8 cellular contexts compared by ENCODE assay signal in genomic region chr2:156332452-156333273, GRCh38. TPM values are rescaled to one million over a fixed set of nuclear protein-coding genes. Genes with fewer than 3 reads are reported as not detected.
A peak's percentile ranks its signal among the peaks of the same experiment; 100 is the strongest.
DNase-seq lines count a peak whose midpoint lies in the region; ATAC-seq, FAIRE-seq and TF ChIP-seq lines count a peak whose summit lies in the region.

Gene NR4A2 (minus strand): TSS chr2:156332721. CDS start chr2:156330186, 2,535 bp downstream.

- H3K4me1 ChIP-seq in A673 (ENCODE audit: insufficient read depth, low read length, poor library complexity, severe bottlenecking) (peaks cover 20% of the 10 kb centered on the region), keratinocyte (ENCODE audit: control insufficient read depth, extremely low read depth, insufficient read depth, low read length) (peaks cover 7% of the 10 kb centered on the region)

- peak within 1 kb of the TSS; percentile 87 for H3K4me2 ChIP-seq in keratinocyte (ENCODE audit: control insufficient read depth, extremely low read depth, insufficient read depth, low read depth, low read length)

- peak within 1 kb of the TSS; percentile 94 for H2AFZ ChIP-seq in keratinocyte (ENCODE audit: control insufficient read depth, low read length)

- CTCF ChIA-PET in A673 (lab: Charles Lee): no interaction called here

- peak within 1 kb of the TSS; percentile 79 for H3K4me3 ChIP-seq in A673 (ENCODE audit: low read depth, low read length, poor library complexity, severe bottlenecking)
- peak within 1 kb of the TSS; percentile 75 to 90 (median 90) for H3K4me3 ChIP-seq in keratinocyte (ENCODE audit: control insufficient read depth in 2 of 3, extremely low read depth in 1 of 3, insufficient read depth in 2 of 3, low read depth in 1 of 3, low read length in 3 of 3)

- intact Hi-C loops in A673 (cut with micrococcal nuclease; ENCODE audit: unreplicated experiment): loop anchor here (2.0 to 10.0 kb wide), 2 partner anchors 68 to 958 kb away; no protein-coding TSS in a partner anchor

- H3K79me2 ChIP-seq in keratinocyte (ENCODE audit: control insufficient read depth, insufficient read depth, low read length): no peaks in the 10 kb centered on the region

- TSS peak; percentile 80 for BruUV-seq in A673 (replicated peaks; lab: Mats Ljungman, UMichigan)

- dilution Hi-C loops in keratinocyte (cut with MboI; ENCODE audit: extremely low pct_ligation_motif_present, low sequenced_read_pairs): no loop called here

- no peak for TF ChIP-seq CTCF in A673 (conservative IDR thresholded peaks at IDR 0.05; ENCODE audit: low read depth, low read length)
- no peak for TF ChIP-seq CTCF in keratinocyte (optimal IDR thresholded peaks at IDR 0.05 in 1 of 3, IDR thresholded peaks at IDR 0.05 in 1 of 3, conservative IDR thresholded peaks at IDR 0.05 in 1 of 3; ENCODE audit: extremely low read depth in 1 of 3, insufficient read depth in 2 of 3, low read length in 3 of 3)

- DNase-seq in A673 (ENCODE audit: low spot score) (peak; percentile 87), NCI-H345 (lab: John Stamatoyannopoulos, UW) (peak; percentile 95), keratinocyte (ENCODE audit: low read depth, low spot score) (no peak)
- DNase-seq in activated CD4-positive, CD25-positive, alpha-beta regulatory T cell treated with anti-CD3 and anti-CD28 coated beads, Interleukin-2, amount 50 U/mL, for 16 hours (ENCODE audit: low read depth, low spot score): peak; percentile 83
- peak; percentile 95 for DNase-seq in central memory CD4-positive, alpha-beta T cell
- DNase-seq in stimulated activated CD4-positive, alpha-beta T cell treated with anti-CD3 and anti-CD28 coated beads, Interleukin-15, amount 100 ng/mL, for 1 hour (ENCODE audit: low read depth in 1 of 2, low spot score in 1 of 2): peak; percentile 77

- H4K20me1 ChIP-seq in keratinocyte (ENCODE audit: control insufficient read depth, extremely low read depth, insufficient read depth, low read length): no peaks in the 10 kb centered on the region

- no peaks in the 10 kb centered on the region for H3K9me3 ChIP-seq in A673 (ENCODE audit: low read depth, low read length, poor library complexity, severe bottlenecking)
- no peaks in the 10 kb centered on the region for H3K9me3 ChIP-seq in keratinocyte (ENCODE audit: control insufficient read depth, low read depth, low read length)

- H3K36me3 ChIP-seq in A673 (ENCODE audit: insufficient read depth, low read length, poor library complexity, severe bottlenecking) (no peaks in the 10 kb centered on the region), keratinocyte (ENCODE audit: control insufficient read depth in 2 of 2, extremely low read depth in 1 of 2, insufficient read depth in 2 of 2, low read length in 2 of 2) (no peaks in the 10 kb centered on the region)

- FAIRE-seq in keratinocyte (lab: Jason Lieb, UNC): no peak

- peak within 1 kb of the TSS; percentile 93 for H3K9ac ChIP-seq in keratinocyte (ENCODE audit: control insufficient read depth, extremely low read depth, insufficient read depth, low read length)

- no peaks in the 10 kb centered on the region for H3K9me1 ChIP-seq in keratinocyte (ENCODE audit: control insufficient read depth, extremely low read depth, insufficient read depth, low read length)

- H3K27me3 ChIP-seq in A673 (replicated peaks; ENCODE audit: insufficient read depth, low read depth, low read length, poor library complexity) (no peaks in the 10 kb centered on the region), keratinocyte (ENCODE audit: control insufficient read depth, extremely low read depth, insufficient read depth, low read length) (peaks cover 5% of the 10 kb centered on the region)

- peak; percentile 72 for ATAC-seq in GM18868 (IDR thresholded peaks at IDR 0.05; ENCODE audit: unreplicated experiment)
- ATAC-seq in HG03103 (IDR thresholded peaks at IDR 0.05; ENCODE audit: low read depth, unreplicated experiment): peak; percentile 60

- POLR2A ChIA-PET in A673 (lab: Charles Lee; ENCODE audit: low non-redundant PET): no interaction called here

- H3K27ac ChIP-seq in A673 (ENCODE audit: low read depth, low read length, poor library complexity, severe bottlenecking) (peak within 1 kb of the TSS; percentile 91), keratinocyte (ENCODE audit: control insufficient read depth, insufficient read depth, low read length) (peak within 1 kb of the TSS; percentile 94)

RNA-seq across cellular contexts. Expression of gene NR4A2, which starts in this region (rescaled TPM):
- total RNA-seq in A673 (2021): 1.1 and 1.8 TPM in 2 replicates
- polyA plus RNA-seq in keratinocyte: 0.15 to 4.5 TPM (median 3.0 TPM) in 3 replicates
- polyA plus RNA-seq in keratinocyte (2011; ENCODE audit: low read depth): 1.3 TPM
- 1.3 and 1.7 TPM in 2 replicates for polyA plus RNA-seq in keratinocyte (2011; cell fraction: cytosol; rRNA removed)
- 37.4 and 49.8 TPM in 2 replicates for polyA plus RNA-seq in keratinocyte (2011; cell fraction: nucleus; rRNA removed)
- 0.24 and 1.8 TPM in 2 replicates for polyA plus RNA-seq in keratinocyte (2012; ENCODE audit: low replicate concordance)
- polyA minus RNA-seq in keratinocyte: 0.43 to 10.5 TPM (median 7.9 TPM) in 3 replicates
- 1.5 TPM for polyA minus RNA-seq in keratinocyte (2011; cell fraction: cytosol; rRNA and poly(A)+ RNA removed)
- polyA minus RNA-seq in keratinocyte (2011; cell fraction: nucleus; rRNA and poly(A)+ RNA removed): 22.5 and 23.8 TPM in 2 replicates
